ENCODE assay signal across 2 cellular contexts in the genomic region with DNA sequence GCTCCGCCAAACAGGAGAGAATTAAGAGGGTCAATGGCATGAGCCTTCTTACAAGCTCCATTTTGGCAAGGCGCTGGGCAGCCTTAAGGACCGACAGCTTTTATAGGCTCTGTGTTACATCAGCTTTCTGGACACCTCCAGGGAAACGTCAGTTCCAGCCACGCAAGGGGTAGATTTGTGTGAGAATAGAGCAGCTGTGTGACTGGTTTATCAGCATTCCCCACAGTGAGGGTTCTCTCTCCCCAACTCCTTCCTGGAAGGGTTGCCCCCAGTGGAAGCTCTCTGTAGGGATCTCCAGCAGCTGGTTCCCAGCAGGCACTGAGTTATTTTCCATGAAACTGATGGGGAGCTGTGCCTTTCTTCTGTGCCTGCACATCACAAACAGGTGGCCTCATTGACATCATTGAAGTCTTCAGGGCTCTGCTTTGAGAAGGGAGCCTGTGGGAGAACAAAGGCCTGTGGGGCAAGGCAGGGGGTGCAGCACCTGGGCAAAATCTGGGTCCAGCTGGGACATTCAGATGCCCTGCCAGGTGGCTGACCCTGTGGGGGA.
TF ChIP-seq lines count a peak whose summit lies in the region.

A gene with protein sequence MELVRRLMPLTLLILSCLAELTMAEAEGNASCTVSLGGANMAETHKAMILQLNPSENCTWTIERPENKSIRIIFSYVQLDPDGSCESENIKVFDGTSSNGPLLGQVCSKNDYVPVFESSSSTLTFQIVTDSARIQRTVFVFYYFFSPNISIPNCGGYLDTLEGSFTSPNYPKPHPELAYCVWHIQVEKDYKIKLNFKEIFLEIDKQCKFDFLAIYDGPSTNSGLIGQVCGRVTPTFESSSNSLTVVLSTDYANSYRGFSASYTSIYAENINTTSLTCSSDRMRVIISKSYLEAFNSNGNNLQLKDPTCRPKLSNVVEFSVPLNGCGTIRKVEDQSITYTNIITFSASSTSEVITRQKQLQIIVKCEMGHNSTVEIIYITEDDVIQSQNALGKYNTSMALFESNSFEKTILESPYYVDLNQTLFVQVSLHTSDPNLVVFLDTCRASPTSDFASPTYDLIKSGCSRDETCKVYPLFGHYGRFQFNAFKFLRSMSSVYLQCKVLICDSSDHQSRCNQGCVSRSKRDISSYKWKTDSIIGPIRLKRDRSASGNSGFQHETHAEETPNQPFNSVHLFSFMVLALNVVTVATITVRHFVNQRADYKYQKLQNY (minus strand): TSS at position 75 of the 550 bp plus-strand sequence. CDS start 14 bp downstream, at position 61.

TF ChIP-seq in HEK293, 187 proteins besides CTCF, POLR2A, EP300 and RAD21:
- TF ChIP-seq IKZF3 (tag by site-specific recombination; IDR thresholded peaks at IDR 0.05) (no peak), ZIC2 (tag by site-specific recombination; IDR thresholded peaks at IDR 0.05) (peak; percentile 98), GLIS1 (tag by site-specific recombination; IDR thresholded peaks at IDR 0.05) (peak; percentile 29; the same call in 1 of the 2 replicates)

TF ChIP-seq in H1, 55 proteins besides CTCF, POLR2A, EP300 and RAD21:
- TF ChIP-seq, protein P1, sequence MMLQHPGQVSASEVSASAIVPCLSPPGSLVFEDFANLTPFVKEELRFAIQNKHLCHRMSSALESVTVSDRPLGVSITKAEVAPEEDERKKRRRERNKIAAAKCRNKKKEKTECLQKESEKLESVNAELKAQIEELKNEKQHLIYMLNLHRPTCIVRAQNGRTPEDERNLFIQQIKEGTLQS (IDR thresholded peaks at IDR 0.05; ENCODE audit: insufficient read depth, low read depth, low read length), result no peak
- TF ChIP-seq CEBPB (IDR thresholded peaks at IDR 0.05; ENCODE audit: low read depth, low read length) (peak; percentile 80; the same call in 1 of the 2 replicates), ASH2L (IDR thresholded peaks at IDR 0.05; ENCODE audit: low read length) (peak; percentile 44), SIRT6 (IDR thresholded peaks at IDR 0.05; ENCODE audit: low read length) (no peak), SRF (IDR thresholded peaks at IDR 0.05; ENCODE audit: low read depth, low read length) (no peak), FOSL1 (IDR thresholded peaks at IDR 0.05; ENCODE audit: insufficient read depth, low read depth, low read length) (no peak), E2F6 (IDR thresholded peaks at IDR 0.05) (peak; percentile 19; the same call in 1 of the 2 replicates), RBBP5 (IDR thresholded peaks at IDR 0.05; ENCODE audit: borderline replicate concordance, low read depth, low read length) (no peak), TAF1 (IDR thresholded peaks at IDR 0.05; ENCODE audit: low read depth, low read length) (0 out of 2 replicates have a peak, but pooled peaks have one; percentile 14), TCF12 (IDR thresholded peaks at IDR 0.05; ENCODE audit: low read depth, low read length) (peak; percentile 87), TBP (IDR thresholded peaks at IDR 0.05; ENCODE audit: low read depth, low read length) (peak; percentile 81), BACH1 (IDR thresholded peaks at IDR 0.05; ENCODE audit: low read length) (peak; percentile 67; the same call in 1 of the 2 replicates), SIN3A (conservative IDR thresholded peaks at IDR 0.05 in 1 of 2, IDR thresholded peaks at IDR 0.05 in 1 of 2; ENCODE audit: low read depth in 1 of 2, low read length in 2 of 2) (peak in 1 of 2 experiments; percentile 64; a peak in 2 of 4 replicates), CBX5 (IDR thresholded peaks at IDR 0.05; ENCODE audit: low read depth, low read length) (no peak), JUND (IDR thresholded peaks at IDR 0.05; ENCODE audit: low read length) (0 out of 2 replicates have a peak, but pooled peaks have one; percentile 48), SP1 (IDR thresholded peaks at IDR 0.05; ENCODE audit: low read depth, low read length) (peak; percentile 45), HDAC6 (IDR thresholded peaks at IDR 0.05; ENCODE audit: low read depth, low read length) (no peak), POLR2AphosphoS5 (IDR thresholded peaks at IDR 0.05; ENCODE audit: low read depth, low read length) (peak; percentile 56), RXRA (IDR thresholded peaks at IDR 0.05; ENCODE audit: insufficient read depth, low read depth, low read length) (0 out of 2 replicates have a peak, but pooled peaks have one; percentile 20), ZNF274 (IDR thresholded peaks at IDR 0.05; ENCODE audit: borderline replicate concordance, extremely low read depth, low read length) (no peak), YY1 (IDR thresholded peaks at IDR 0.05; ENCODE audit: low read depth, low read length) (peak; percentile 59; the same call in 1 of the 2 replicates), EGR1 (IDR thresholded peaks at IDR 0.05; ENCODE audit: borderline replicate concordance, low read depth, low read length) (no peak), HDAC2 (IDR thresholded peaks at IDR 0.05; ENCODE audit: borderline replicate concordance in 1 of 2, low read depth in 2 of 2, low read length in 2 of 2) (peak in 1 of 2 experiments; percentile 79; a peak in 2 of 4 replicates), KDM1A (IDR thresholded peaks at IDR 0.05; ENCODE audit: borderline replicate concordance, low read length) (peak; percentile 63; the same call in 1 of the 2 replicates), TEAD4 (IDR thresholded peaks at IDR 0.05; ENCODE audit: low read depth, low read length) (peak; percentile 90), POU5F1 (IDR thresholded peaks at IDR 0.05; ENCODE audit: low read depth, low read length) (no peak), CTBP2 (IDR thresholded peaks at IDR 0.05; ENCODE audit: borderline replicate concordance, insufficient read depth, insufficient read length, low read length) (peak; percentile 81)
- TF ChIP-seq, protein P2, sequence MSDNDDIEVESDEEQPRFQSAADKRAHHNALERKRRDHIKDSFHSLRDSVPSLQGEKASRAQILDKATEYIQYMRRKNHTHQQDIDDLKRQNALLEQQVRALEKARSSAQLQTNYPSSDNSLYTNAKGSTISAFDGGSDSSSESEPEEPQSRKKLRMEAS (IDR thresholded peaks at IDR 0.05), result no peak; the same call in 1 of the 2 replicates
- TF ChIP-seq, protein P3, sequence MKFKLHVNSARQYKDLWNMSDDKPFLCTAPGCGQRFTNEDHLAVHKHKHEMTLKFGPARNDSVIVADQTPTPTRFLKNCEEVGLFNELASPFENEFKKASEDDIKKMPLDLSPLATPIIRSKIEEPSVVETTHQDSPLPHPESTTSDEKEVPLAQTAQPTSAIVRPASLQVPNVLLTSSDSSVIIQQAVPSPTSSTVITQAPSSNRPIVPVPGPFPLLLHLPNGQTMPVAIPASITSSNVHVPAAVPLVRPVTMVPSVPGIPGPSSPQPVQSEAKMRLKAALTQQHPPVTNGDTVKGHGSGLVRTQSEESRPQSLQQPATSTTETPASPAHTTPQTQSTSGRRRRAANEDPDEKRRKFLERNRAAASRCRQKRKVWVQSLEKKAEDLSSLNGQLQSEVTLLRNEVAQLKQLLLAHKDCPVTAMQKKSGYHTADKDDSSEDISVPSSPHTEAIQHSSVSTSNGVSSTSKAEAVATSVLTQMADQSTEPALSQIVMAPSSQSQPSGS (IDR thresholded peaks at IDR 0.05; ENCODE audit: low read length), result peak; percentile 94
